ENCODE assay signal across 1 cellular context in the genomic region with DNA sequence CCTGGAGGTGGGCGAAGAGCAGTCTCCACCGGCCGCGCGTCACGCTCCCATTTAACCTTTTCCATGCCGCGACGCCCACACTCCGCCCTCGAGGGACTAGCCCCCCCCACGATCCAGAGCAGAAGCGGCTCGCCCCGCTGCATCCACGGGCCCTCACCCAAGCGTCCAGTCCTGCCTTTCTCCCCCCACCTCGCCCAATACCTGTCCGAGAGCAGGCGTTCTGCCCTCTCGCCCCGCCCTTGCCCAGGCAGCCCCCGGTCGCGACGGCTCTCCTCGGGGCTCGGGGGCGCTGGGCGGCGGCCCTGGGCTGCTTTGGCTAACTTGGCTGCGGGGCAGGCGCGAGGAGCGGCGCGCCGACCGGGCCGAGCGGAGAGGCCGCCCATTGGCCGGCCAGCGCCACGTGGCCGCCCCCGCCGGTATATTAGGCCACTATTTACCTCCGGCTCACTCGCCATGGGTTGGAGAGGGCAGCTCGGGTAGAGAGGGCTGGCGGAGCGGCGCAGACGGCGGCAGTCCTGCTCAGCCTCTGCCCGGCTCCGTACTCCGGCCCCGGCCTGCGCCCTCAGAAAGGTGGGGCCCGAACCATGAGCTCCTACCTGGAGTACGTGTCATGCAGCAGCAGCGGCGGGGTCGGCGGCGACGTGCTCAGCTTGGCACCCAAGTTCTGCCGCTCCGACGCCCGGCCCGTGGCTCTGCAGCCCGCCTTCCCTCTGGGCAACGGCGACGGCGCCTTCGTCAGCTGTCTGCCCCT.
TF ChIP-seq lines count a peak whose summit lies in the region.

A gene (plus strand): TSS at position 451 of the 751 bp plus-strand sequence. CDS start 134 bp downstream, at position 585.

TF ChIP-seq in HepG2, 621 proteins besides CTCF, POLR2A, EP300 and RAD21 (continued from another document and continues in another):
- TF ChIP-seq, protein P1, sequence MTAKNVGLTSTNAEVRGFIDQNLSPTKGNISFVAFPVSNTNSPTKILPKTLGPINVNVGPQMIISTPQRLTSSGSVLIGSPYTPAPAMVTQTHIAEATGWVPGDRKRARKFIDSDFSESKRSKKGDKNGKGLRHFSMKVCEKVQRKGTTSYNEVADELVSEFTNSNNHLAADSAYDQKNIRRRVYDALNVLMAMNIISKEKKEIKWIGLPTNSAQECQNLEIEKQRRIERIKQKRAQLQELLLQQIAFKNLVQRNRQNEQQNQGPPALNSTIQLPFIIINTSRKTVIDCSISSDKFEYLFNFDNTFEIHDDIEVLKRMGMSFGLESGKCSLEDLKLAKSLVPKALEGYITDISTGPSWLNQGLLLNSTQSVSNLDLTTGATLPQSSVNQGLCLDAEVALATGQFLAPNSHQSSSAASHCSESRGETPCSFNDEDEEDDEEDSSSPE (CRISPR knock-in tag; IDR thresholded peaks at IDR 0.05): peak; percentile 63
- TF ChIP-seq DNMT1 (CRISPR knock-in tag; IDR thresholded peaks at IDR 0.05): peak; percentile 91
- peak; percentile 67; the same call in 1 of the 2 replicates for TF ChIP-seq ZC3H13 (CRISPR knock-in tag; IDR thresholded peaks at IDR 0.05)
- TF ChIP-seq CBFB (CRISPR knock-in tag; IDR thresholded peaks at IDR 0.05): peak; percentile 23; the same call in 1 of the 2 replicates
- no peak for TF ChIP-seq SP5 (CRISPR knock-in tag; IDR thresholded peaks at IDR 0.05; ENCODE audit: borderline replicate concordance, low read depth)
- TF ChIP-seq TAF1 (CRISPR knock-in tag; IDR thresholded peaks at IDR 0.05): peak; percentile 73
- no peak for TF ChIP-seq SYNCRIP (IDR thresholded peaks at IDR 0.05; ENCODE audit: insufficient read depth, low read depth, low read length)
- no peak for TF ChIP-seq PCBP2 (optimal IDR thresholded peaks at IDR 0.05; ENCODE audit: low read depth, low read length, poor library complexity, severe bottlenecking)
- TF ChIP-seq ARID2 (CRISPR knock-in tag; IDR thresholded peaks at IDR 0.05; ENCODE audit: borderline replicate concordance): no peak
- TF ChIP-seq ZNF850 (CRISPR knock-in tag; conservative IDR thresholded peaks at IDR 0.05): no peak
- TF ChIP-seq, protein P2, sequence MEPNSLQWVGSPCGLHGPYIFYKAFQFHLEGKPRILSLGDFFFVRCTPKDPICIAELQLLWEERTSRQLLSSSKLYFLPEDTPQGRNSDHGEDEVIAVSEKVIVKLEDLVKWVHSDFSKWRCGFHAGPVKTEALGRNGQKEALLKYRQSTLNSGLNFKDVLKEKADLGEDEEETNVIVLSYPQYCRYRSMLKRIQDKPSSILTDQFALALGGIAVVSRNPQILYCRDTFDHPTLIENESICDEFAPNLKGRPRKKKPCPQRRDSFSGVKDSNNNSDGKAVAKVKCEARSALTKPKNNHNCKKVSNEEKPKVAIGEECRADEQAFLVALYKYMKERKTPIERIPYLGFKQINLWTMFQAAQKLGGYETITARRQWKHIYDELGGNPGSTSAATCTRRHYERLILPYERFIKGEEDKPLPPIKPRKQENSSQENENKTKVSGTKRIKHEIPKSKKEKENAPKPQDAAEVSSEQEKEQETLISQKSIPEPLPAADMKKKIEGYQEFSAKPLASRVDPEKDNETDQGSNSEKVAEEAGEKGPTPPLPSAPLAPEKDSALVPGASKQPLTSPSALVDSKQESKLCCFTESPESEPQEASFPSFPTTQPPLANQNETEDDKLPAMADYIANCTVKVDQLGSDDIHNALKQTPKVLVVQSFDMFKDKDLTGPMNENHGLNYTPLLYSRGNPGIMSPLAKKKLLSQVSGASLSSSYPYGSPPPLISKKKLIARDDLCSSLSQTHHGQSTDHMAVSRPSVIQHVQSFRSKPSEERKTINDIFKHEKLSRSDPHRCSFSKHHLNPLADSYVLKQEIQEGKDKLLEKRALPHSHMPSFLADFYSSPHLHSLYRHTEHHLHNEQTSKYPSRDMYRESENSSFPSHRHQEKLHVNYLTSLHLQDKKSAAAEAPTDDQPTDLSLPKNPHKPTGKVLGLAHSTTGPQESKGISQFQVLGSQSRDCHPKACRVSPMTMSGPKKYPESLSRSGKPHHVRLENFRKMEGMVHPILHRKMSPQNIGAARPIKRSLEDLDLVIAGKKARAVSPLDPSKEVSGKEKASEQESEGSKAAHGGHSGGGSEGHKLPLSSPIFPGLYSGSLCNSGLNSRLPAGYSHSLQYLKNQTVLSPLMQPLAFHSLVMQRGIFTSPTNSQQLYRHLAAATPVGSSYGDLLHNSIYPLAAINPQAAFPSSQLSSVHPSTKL (CRISPR knock-in tag; IDR thresholded peaks at IDR 0.05): peak; percentile 16; the same call in 1 of the 2 replicates
- TF ChIP-seq, protein P3, sequence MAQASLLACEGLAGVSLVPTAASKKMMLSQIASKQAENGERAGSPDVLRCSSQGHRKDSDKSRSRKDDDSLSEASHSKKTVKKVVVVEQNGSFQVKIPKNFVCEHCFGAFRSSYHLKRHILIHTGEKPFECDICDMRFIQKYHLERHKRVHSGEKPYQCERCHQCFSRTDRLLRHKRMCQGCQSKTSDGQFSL (CRISPR knock-in tag; IDR thresholded peaks at IDR 0.05): peak; percentile 97
- TF ChIP-seq, protein P4, sequence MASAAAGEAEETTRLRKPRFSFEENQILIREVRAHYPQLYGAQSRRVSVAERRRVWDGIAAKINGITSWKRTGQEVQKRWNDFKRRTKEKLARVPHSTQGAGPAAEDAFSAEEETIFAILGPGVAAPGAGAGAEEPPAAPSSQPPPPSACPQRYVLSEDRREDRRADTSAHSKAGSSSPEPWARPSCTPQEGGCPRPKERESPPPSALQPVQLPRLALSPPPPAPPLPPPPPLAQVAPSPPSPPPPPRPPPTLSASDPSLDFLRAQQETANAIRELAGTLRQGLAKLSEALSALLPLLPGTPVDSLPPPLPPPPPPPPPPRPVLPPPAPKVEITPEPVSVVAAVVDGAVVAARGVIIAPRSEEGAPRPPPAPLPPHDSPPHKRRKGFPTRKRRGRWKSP (CRISPR knock-in tag; IDR thresholded peaks at IDR 0.05): peak; percentile 60
- TF ChIP-seq, protein P5, sequence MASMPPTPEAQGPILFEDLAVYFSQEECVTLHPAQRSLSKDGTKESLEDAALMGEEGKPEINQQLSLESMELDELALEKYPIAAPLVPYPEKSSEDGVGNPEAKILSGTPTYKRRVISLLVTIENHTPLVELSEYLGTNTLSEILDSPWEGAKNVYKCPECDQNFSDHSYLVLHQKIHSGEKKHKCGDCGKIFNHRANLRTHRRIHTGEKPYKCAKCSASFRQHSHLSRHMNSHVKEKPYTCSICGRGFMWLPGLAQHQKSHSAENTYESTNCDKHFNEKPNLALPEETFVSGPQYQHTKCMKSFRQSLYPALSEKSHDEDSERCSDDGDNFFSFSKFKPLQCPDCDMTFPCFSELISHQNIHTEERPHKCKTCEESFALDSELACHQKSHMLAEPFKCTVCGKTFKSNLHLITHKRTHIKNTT (CRISPR knock-in tag; IDR thresholded peaks at IDR 0.05): no peak
- peak; percentile 56; the same call in 1 of the 2 replicates for TF ChIP-seq EEA1 (CRISPR knock-in tag; IDR thresholded peaks at IDR 0.05; ENCODE audit: borderline replicate concordance)
- no peak for TF ChIP-seq ZKSCAN8 (CRISPR knock-in tag; IDR thresholded peaks at IDR 0.05; ENCODE audit: borderline replicate concordance)
- TF ChIP-seq, protein P6, sequence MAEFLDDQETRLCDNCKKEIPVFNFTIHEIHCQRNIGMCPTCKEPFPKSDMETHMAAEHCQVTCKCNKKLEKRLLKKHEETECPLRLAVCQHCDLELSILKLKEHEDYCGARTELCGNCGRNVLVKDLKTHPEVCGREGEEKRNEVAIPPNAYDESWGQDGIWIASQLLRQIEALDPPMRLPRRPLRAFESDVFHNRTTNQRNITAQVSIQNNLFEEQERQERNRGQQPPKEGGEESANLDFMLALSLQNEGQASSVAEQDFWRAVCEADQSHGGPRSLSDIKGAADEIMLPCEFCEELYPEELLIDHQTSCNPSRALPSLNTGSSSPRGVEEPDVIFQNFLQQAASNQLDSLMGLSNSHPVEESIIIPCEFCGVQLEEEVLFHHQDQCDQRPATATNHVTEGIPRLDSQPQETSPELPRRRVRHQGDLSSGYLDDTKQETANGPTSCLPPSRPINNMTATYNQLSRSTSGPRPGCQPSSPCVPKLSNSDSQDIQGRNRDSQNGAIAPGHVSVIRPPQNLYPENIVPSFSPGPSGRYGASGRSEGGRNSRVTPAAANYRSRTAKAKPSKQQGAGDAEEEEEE (CRISPR knock-in tag; IDR thresholded peaks at IDR 0.05; ENCODE audit: borderline replicate concordance): no peak
- TF ChIP-seq, protein P7, sequence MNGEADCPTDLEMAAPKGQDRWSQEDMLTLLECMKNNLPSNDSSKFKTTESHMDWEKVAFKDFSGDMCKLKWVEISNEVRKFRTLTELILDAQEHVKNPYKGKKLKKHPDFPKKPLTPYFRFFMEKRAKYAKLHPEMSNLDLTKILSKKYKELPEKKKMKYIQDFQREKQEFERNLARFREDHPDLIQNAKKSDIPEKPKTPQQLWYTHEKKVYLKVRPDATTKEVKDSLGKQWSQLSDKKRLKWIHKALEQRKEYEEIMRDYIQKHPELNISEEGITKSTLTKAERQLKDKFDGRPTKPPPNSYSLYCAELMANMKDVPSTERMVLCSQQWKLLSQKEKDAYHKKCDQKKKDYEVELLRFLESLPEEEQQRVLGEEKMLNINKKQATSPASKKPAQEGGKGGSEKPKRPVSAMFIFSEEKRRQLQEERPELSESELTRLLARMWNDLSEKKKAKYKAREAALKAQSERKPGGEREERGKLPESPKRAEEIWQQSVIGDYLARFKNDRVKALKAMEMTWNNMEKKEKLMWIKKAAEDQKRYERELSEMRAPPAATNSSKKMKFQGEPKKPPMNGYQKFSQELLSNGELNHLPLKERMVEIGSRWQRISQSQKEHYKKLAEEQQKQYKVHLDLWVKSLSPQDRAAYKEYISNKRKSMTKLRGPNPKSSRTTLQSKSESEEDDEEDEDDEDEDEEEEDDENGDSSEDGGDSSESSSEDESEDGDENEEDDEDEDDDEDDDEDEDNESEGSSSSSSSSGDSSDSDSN (CRISPR knock-in tag; IDR thresholded peaks at IDR 0.05): peak; percentile 70
- TF ChIP-seq, protein P8, sequence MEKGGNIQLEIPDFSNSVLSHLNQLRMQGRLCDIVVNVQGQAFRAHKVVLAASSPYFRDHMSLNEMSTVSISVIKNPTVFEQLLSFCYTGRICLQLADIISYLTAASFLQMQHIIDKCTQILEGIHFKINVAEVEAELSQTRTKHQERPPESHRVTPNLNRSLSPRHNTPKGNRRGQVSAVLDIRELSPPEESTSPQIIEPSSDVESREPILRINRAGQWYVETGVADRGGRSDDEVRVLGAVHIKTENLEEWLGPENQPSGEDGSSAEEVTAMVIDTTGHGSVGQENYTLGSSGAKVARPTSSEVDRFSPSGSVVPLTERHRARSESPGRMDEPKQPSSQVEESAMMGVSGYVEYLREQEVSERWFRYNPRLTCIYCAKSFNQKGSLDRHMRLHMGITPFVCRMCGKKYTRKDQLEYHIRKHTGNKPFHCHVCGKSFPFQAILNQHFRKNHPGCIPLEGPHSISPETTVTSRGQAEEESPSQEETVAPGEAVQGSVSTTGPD (CRISPR knock-in tag; IDR thresholded peaks at IDR 0.05): 0 out of 2 replicates have a peak, but pooled peaks have one; percentile 7
- TF ChIP-seq, protein P9, sequence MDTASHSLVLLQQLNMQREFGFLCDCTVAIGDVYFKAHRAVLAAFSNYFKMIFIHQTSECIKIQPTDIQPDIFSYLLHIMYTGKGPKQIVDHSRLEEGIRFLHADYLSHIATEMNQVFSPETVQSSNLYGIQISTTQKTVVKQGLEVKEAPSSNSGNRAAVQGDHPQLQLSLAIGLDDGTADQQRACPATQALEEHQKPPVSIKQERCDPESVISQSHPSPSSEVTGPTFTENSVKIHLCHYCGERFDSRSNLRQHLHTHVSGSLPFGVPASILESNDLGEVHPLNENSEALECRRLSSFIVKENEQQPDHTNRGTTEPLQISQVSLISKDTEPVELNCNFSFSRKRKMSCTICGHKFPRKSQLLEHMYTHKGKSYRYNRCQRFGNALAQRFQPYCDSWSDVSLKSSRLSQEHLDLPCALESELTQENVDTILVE (CRISPR knock-in tag; IDR thresholded peaks at IDR 0.05): no peak
- no peak; the same call in 1 of the 2 replicates for TF ChIP-seq HES4 (CRISPR knock-in tag; IDR thresholded peaks at IDR 0.05; ENCODE audit: borderline replicate concordance)
- TF ChIP-seq AGO2 (optimal IDR thresholded peaks at IDR 0.05; ENCODE audit: low read depth, low read length): peak; percentile 84
- TF ChIP-seq, protein P10, sequence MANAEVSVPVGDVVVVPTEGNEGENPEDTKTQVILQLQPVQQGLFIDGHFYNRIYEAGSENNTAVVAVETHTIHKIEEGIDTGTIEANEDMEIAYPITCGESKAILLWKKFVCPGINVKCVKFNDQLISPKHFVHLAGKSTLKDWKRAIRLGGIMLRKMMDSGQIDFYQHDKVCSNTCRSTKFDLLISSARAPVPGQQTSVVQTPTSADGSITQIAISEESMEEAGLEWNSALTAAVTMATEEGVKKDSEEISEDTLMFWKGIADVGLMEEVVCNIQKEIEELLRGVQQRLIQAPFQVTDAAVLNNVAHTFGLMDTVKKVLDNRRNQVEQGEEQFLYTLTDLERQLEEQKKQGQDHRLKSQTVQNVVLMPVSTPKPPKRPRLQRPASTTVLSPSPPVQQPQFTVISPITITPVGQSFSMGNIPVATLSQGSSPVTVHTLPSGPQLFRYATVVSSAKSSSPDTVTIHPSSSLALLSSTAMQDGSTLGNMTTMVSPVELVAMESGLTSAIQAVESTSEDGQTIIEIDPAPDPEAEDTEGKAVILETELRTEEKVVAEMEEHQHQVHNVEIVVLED (CRISPR knock-in tag; IDR thresholded peaks at IDR 0.05; ENCODE audit: borderline replicate concordance): no peak; the same call in 1 of the 2 replicates
- TF ChIP-seq SNAI1 (CRISPR knock-in tag; IDR thresholded peaks at IDR 0.05; ENCODE audit: borderline replicate concordance): no peak
- 0 out of 2 replicates have a peak, but pooled peaks have one; percentile 49 for TF ChIP-seq ZNF274 (CRISPR knock-in tag; IDR thresholded peaks at IDR 0.05)
- no peak for TF ChIP-seq ZNF3 (CRISPR knock-in tag; IDR thresholded peaks at IDR 0.05)
